Comparison of ENCODE assay signal across 1 cellular context in genomic region chr16:2905241-2905987, GRCh38.
TF ChIP-seq lines count a peak whose summit lies in the region.

No MANE protein-coding gene starts in this region.

TF ChIP-seq in neural cell, 6 proteins besides CTCF, POLR2A, EP300 and RAD21 (continued from another document):
- no peak for TF ChIP-seq EZH2 (IDR thresholded peaks at IDR 0.05; ENCODE audit: borderline replicate concordance, insufficient read depth, low read length, poor library complexity, severe bottlenecking)
- peak; percentile 97 for TF ChIP-seq TAF1 (IDR thresholded peaks at IDR 0.05; ENCODE audit: low read depth)
